Comparison of ENCODE assay signal across 1 cellular context in the genomic region with DNA sequence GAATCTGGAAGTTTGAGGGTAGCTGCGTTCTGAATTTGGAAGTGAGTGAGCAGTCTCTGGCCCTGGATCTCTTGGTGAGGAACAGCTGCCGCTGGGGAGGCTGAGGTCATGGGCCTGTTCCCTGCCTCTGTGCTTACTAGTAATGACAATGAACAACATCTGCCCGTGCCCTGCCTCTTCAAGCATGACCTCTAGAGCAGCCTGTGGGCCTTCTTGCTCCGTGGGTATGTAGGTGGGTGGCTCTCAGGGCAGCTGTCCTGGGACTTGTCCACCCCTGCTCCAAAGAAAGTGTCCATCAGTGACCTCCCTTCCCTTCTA.
TF ChIP-seq lines count a peak whose summit lies in the region.

No MANE protein-coding gene starts in this region.

TF ChIP-seq in IMR-90, 13 proteins besides CTCF, POLR2A, EP300 and RAD21 (continued from another document):
- TF ChIP-seq, protein P1, sequence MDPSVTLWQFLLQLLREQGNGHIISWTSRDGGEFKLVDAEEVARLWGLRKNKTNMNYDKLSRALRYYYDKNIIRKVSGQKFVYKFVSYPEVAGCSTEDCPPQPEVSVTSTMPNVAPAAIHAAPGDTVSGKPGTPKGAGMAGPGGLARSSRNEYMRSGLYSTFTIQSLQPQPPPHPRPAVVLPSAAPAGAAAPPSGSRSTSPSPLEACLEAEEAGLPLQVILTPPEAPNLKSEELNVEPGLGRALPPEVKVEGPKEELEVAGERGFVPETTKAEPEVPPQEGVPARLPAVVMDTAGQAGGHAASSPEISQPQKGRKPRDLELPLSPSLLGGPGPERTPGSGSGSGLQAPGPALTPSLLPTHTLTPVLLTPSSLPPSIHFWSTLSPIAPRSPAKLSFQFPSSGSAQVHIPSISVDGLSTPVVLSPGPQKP (IDR thresholded peaks at IDR 0.05; ENCODE audit: borderline replicate concordance, low read depth, low read length) = no peak
- TF ChIP-seq FOS (IDR thresholded peaks at IDR 0.05; ENCODE audit: low read depth, low read length) = no peak
TF ChIP-seq in IMR-90: peak in this region for 0.
